ENCODE assay signal across 16 cellular contexts in genomic region chr14:101636081-101636560, GRCh38.
DNase-seq lines count a peak whose midpoint lies in the region; ATAC-seq and TF ChIP-seq lines count a peak whose summit lies in the region.
"Had no signal": no experiment of that assay in that cellular context is flagged by ENCODE, and none has a peak within 500 bp of the region (broad histone marks: within the 10 kb centered on the region; RNA-seq: fewer than 3 reads in every experiment).

No MANE protein-coding gene starts in this region.

- H3K27ac ChIP-seq in stomach (no peak overlapping the region), spleen (no peak overlapping the region)
- H3K27ac ChIP-seq: lower lobe of right lung, ovary, RWPE1, vagina, VCaP had no signal

- TF ChIP-seq CTCF in stomach (IDR thresholded peaks at IDR 0.05) (no peak), type B pancreatic cell (conservative IDR thresholded peaks at IDR 0.05) (no peak), spleen (IDR thresholded peaks at IDR 0.05 in 8 of 11, conservative IDR thresholded peaks at IDR 0.05 in 3 of 11) (no peak)

- H3K36me3 Mint-ChIP-seq in stimulated activated effector memory CD8-positive, alpha-beta T cell treated with anti-CD3 and anti-CD28 coated beads, Interleukin-12 subunit alpha, Interleukin-12 subunit beta, amount 100 ng/mL, for 72 hours: no peaks in the 10 kb centered on the region
- H3K36me3 Mint-ChIP-seq in type B pancreatic cell: no peaks in the 10 kb centered on the region

- intact Hi-C loops in stomach (cut with DNase I; ENCODE audit: low total_unique reads) (no loop called here), spleen (cut with DNase I; ENCODE audit: low total_unique reads) (no loop called here)

- H3K4me3 ChIP-seq in stomach: no peak overlapping the region
- no peak overlapping the region for H3K4me3 ChIP-seq in spleen
- H3K4me3 ChIP-seq: lower lobe of right lung, ovary, vagina had no signal

- peak; percentile 54 for ATAC-seq in HG02852 (IDR thresholded peaks at IDR 0.05; ENCODE audit: unreplicated experiment)
- peak; percentile 99 for ATAC-seq in stimulated activated effector memory CD8-positive, alpha-beta T cell treated with anti-CD3 and anti-CD28 coated beads, Interleukin-12 subunit alpha, Interleukin-12 subunit beta, amount 100 ng/mL, for 72 hours

- peak overlapping the region; percentile 3 for H3K27ac Mint-ChIP-seq in stimulated activated effector memory CD8-positive, alpha-beta T cell treated with anti-CD3 and anti-CD28 coated beads, Interleukin-12 subunit alpha, Interleukin-12 subunit beta, amount 100 ng/mL, for 72 hours
- H3K27ac Mint-ChIP-seq in type B pancreatic cell: no peak overlapping the region

- peaks cover 14% of the 10 kb centered on the region for H3K27me3 Mint-ChIP-seq in type B pancreatic cell

- H3K27me3 ChIP-seq in stomach (peaks cover 0 to 14% (median 5%) of the 10 kb centered on the region in 3 donors), spleen (replicated peaks in 1 of 7) (peaks cover 0 to 49% (median 10%) of the 10 kb centered on the region in 7 donors)
- H3K27me3 ChIP-seq: ovary, vagina had no signal

- TF ChIP-seq POLR2A in stomach (IDR thresholded peaks at IDR 0.05) (no peak), spleen (IDR thresholded peaks at IDR 0.05) (no peak)

- no peaks in the 10 kb centered on the region for H3K36me3 ChIP-seq in stomach
- no peaks in the 10 kb centered on the region for H3K36me3 ChIP-seq in spleen
- H3K36me3 ChIP-seq: lower lobe of right lung, ovary, vagina had no signal

- H3K4me3 Mint-ChIP-seq in stimulated activated effector memory CD8-positive, alpha-beta T cell treated with anti-CD3 and anti-CD28 coated beads, Interleukin-12 subunit alpha, Interleukin-12 subunit beta, amount 100 ng/mL, for 72 hours: no peak overlapping the region
- no peak overlapping the region for H3K4me3 Mint-ChIP-seq in type B pancreatic cell

- DNase-seq in activated T-cell treated with anti-CD3 and anti-CD28 coated beads for 48 hours (ENCODE audit: low read depth) (peak; percentile 35), UCSD-AML1 (lab: John Stamatoyannopoulos, UW; ENCODE audit: unreplicated experiment) (peak; percentile 72), stomach (no peak), type B pancreatic cell (ENCODE audit: extremely low spot score, unreplicated experiment) (no peak), spleen (no peak)
- no peak for DNase-seq in activated T-cell treated with anti-CD3 and anti-CD28 coated beads, Interleukin-2, amount 50 U/mL, for 1 hour
- DNase-seq in stimulated activated effector memory CD8-positive, alpha-beta T cell treated with anti-CD3 and anti-CD28 coated beads, Interleukin-12 subunit alpha, Interleukin-12 subunit beta, amount 100 ng/mL, for 72 hours (ENCODE audit: low spot score in 2 of 2): peak; percentile 22 to 77
- DNase-seq: effector CD8-positive, alpha-beta T cell; Karpas-422; lower lobe of right lung; NCI-H2227 treated with DMSO at 0.1 percent for 48 hours; ovary had no signal

- no peaks in the 10 kb centered on the region for H3K9me3 Mint-ChIP-seq in stimulated activated effector memory CD8-positive, alpha-beta T cell treated with anti-CD3 and anti-CD28 coated beads, Interleukin-12 subunit alpha, Interleukin-12 subunit beta, amount 100 ng/mL, for 72 hours
- H3K9me3 Mint-ChIP-seq in type B pancreatic cell: no peaks in the 10 kb centered on the region

- 76 to 86% (median 79%) methylated on average over 11 to 13 of the region's 13 CpGs for WGBS in stomach, 5 donors
- WGBS in spleen, 5 donors: 57 to 74% (median 58%) methylated on average over 10 to 13 of the region's 13 CpGs

- H3K9me3 ChIP-seq in stomach: no peaks in the 10 kb centered on the region
- no peaks in the 10 kb centered on the region for H3K9me3 ChIP-seq in spleen
- H3K9me3 ChIP-seq: lower lobe of right lung, ovary, vagina had no signal

- H3K4me1 ChIP-seq in stomach: no peaks in the 10 kb centered on the region
- no peaks in the 10 kb centered on the region for H3K4me1 ChIP-seq in spleen
- H3K4me1 ChIP-seq: lower lobe of right lung, vagina had no signal

- TF ChIP-seq EP300 in stomach (IDR thresholded peaks at IDR 0.05): no peak

- peaks cover 23% of the 10 kb centered on the region for H3K4me1 Mint-ChIP-seq in stimulated activated effector memory CD8-positive, alpha-beta T cell treated with anti-CD3 and anti-CD28 coated beads, Interleukin-12 subunit alpha, Interleukin-12 subunit beta, amount 100 ng/mL, for 72 hours
- H3K4me1 Mint-ChIP-seq in type B pancreatic cell (ENCODE audit: unreplicated experiment): peaks cover 14% of the 10 kb centered on the region

Comparison
In these comparisons a context has a peak if more than half of its experiments do, and no peak if none do; other contexts are left out.
1. DNase-seq: peak in activated T-cell treated with anti-CD3 and anti-CD28 coated beads for 48 hours (single experiment), UCSD-AML1 (single experiment) and stimulated activated effector memory CD8-positive, alpha-beta T cell treated with anti-CD3 and anti-CD28 coated beads, Interleukin-12 subunit alpha, Interleukin-12 subunit beta, amount 100 ng/mL, for 72 hours (2 of 2); none in activated T-cell treated with anti-CD3 and anti-CD28 coated beads, Interleukin-2, amount 50 U/mL, for 1 hour (single experiment), stomach (single experiment), type B pancreatic cell (single experiment) and spleen (single experiment).